Comparison of ENCODE assay signal across 14 cellular contexts in the genomic region with DNA sequence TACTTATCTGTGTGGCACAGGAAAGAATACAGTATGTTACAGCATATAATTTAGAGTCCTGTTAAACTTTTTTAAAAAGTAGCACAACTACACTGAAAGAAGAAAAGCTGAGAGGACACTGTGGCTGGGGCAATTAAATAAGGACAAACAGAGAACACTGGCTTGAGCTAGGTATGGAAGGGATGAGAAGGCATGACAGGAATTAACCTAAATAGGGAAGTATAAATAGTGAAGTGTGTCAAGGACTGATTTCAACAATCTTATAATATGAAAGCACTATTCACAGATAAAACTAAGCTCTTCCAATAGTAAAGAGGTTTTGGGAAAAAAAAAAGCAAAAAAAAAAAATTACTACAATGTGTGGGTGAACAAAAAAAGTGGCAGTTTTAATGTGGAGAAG. TPM values are rescaled to one million over a fixed set of nuclear protein-coding genes. Genes with fewer than 3 reads are reported as not detected.
DNase-seq lines count a peak whose midpoint lies in the region; ATAC-seq and TF ChIP-seq lines count a peak whose summit lies in the region.
"Had no signal": no experiment of that assay in that cellular context is flagged by ENCODE, and none has a peak within 500 bp of the region (broad histone marks: within the 10 kb centered on the region; RNA-seq: fewer than 3 reads in every experiment).

No MANE protein-coding gene starts in this region.

- H3K4me3 Mint-ChIP-seq in T-helper 17 cell (peak overlapping the region; percentile 84), endothelial cell (ENCODE audit: unreplicated experiment) (no peak overlapping the region), GM23338 (no peak overlapping the region)

- H3K27ac ChIP-seq in cardiac muscle cell (peak overlapping the region; percentile 28), heart left ventricle (no peak overlapping the region), GM23338 (ENCODE audit: low read depth) (no peak overlapping the region)
- H3K27ac ChIP-seq: stomach had no signal

- DNase-seq in cardiac muscle cell (ENCODE audit: low read depth in 1 of 2, low spot score in 1 of 2) (no peak), heart left ventricle (no peak), T-helper 17 cell (no peak), endothelial cell (ENCODE audit: low spot score) (no peak), SW 1271 (lab: John Stamatoyannopoulos, UW) (no peak), GM23338 (ENCODE audit: low spot score) (no peak)
- DNase-seq: activated naive CD4-positive, alpha-beta T cell treated with anti-CD3 and anti-CD28 coated beads, Interleukin-2, amount 50 U/mL, for 16 hours; caudate nucleus; IMR-90; NCI-H1436 treated with DMSO at 0.1 percent for 48 hours; NCI-H446 treated with DMSO at 0.1 percent for 48 hours; stomach had no signal

- no peaks in the 10 kb centered on the region for H3F3A ChIP-seq in GM23338 (replicated peaks; ENCODE audit: low read depth)

- TF ChIP-seq CTCF in cardiac muscle cell (IDR thresholded peaks at IDR 0.05; ENCODE audit: low read depth, low read length): no peak
- TF ChIP-seq CTCF in heart left ventricle (IDR thresholded peaks at IDR 0.05): no peak
- no peak for TF ChIP-seq CTCF in endothelial cell (IDR thresholded peaks at IDR 0.05; ENCODE audit: unreplicated experiment)
- no peak for TF ChIP-seq CTCF in GM23338 (conservative IDR thresholded peaks at IDR 0.05; ENCODE audit: low read depth in 2 of 2)

- H3K4me2 ChIP-seq in GM23338: no peak overlapping the region

- H3K27ac Mint-ChIP-seq in T-helper 17 cell: peak overlapping the region; percentile 94
- H3K27ac Mint-ChIP-seq in endothelial cell (ENCODE audit: unreplicated experiment): peak overlapping the region; percentile 9
- H3K27ac Mint-ChIP-seq in GM23338: no peak overlapping the region

- H3K79me2 ChIP-seq in GM23338 (replicated peaks; ENCODE audit: insufficient read depth): peaks cover 98% of the 10 kb centered on the region

- H3K27me3 ChIP-seq in cardiac muscle cell: no peaks in the 10 kb centered on the region
- no peaks in the 10 kb centered on the region for H3K27me3 ChIP-seq in heart left ventricle
- no peaks in the 10 kb centered on the region for H3K27me3 ChIP-seq in GM23338 (ENCODE audit: insufficient read depth)
- H3K27me3 ChIP-seq: stomach had no signal

- no peak for ATAC-seq in heart left ventricle
- no peak for ATAC-seq in T-helper 17 cell
- ATAC-seq in GM18517 (IDR thresholded peaks at IDR 0.05; ENCODE audit: unreplicated experiment): no peak
- no peak for ATAC-seq in HG02588 (IDR thresholded peaks at IDR 0.05; ENCODE audit: unreplicated experiment)
- ATAC-seq in GM23338: no peak

- H4K20me1 ChIP-seq in GM23338 (replicated peaks; ENCODE audit: insufficient read depth): peaks cover 22% of the 10 kb centered on the region

- H3K4me3 ChIP-seq in cardiac muscle cell (no peak overlapping the region), heart left ventricle (no peak overlapping the region), GM23338 (no peak overlapping the region)
- H3K4me3 ChIP-seq: stomach had no signal

- H3K9me3 Mint-ChIP-seq in endothelial cell (ENCODE audit: unreplicated experiment) (no peaks in the 10 kb centered on the region), GM23338 (no peaks in the 10 kb centered on the region)

- H3K36me3 ChIP-seq in cardiac muscle cell (no peaks in the 10 kb centered on the region), heart left ventricle (peaks cover 0 to 5% (median 3%) of the 10 kb centered on the region in 9 donors), GM23338 (ENCODE audit: insufficient read depth) (no peaks in the 10 kb centered on the region)

- H3K4me1 Mint-ChIP-seq in T-helper 17 cell: peaks cover 43% of the 10 kb centered on the region
- H3K4me1 Mint-ChIP-seq in endothelial cell (ENCODE audit: unreplicated experiment): no peaks in the 10 kb centered on the region
- peaks cover 11% of the 10 kb centered on the region for H3K4me1 Mint-ChIP-seq in GM23338

- no peaks in the 10 kb centered on the region for H3K9me2 ChIP-seq in GM23338 (ENCODE audit: insufficient read depth)

- no peaks in the 10 kb centered on the region for H3K27me3 Mint-ChIP-seq in T-helper 17 cell
- no peaks in the 10 kb centered on the region for H3K27me3 Mint-ChIP-seq in endothelial cell (ENCODE audit: unreplicated experiment)
- H3K27me3 Mint-ChIP-seq in GM23338 (ENCODE audit: insufficient read depth, low read depth, poor library complexity): no peaks in the 10 kb centered on the region

- H3K4me1 ChIP-seq in cardiac muscle cell (ENCODE audit: low read depth): peaks cover 5% of the 10 kb centered on the region
- H3K4me1 ChIP-seq in heart left ventricle: peaks cover 0 to 40% (median 17%) of the 10 kb centered on the region in 12 donors
- H3K4me1 ChIP-seq in GM23338 (ENCODE audit: insufficient read depth): 0 out of 2 replicates have a peak, but pooled peaks cover 3% of the 10 kb centered on the region

- intact Hi-C loops in heart left ventricle (cut with DNase I): no loop called here

- H2AFZ ChIP-seq in GM23338: no peak overlapping the region

- H3K9me3 ChIP-seq in cardiac muscle cell (ENCODE audit: low read depth): no peaks in the 10 kb centered on the region
- H3K9me3 ChIP-seq in heart left ventricle: no peaks in the 10 kb centered on the region
- H3K9me3 ChIP-seq in T-helper 17 cell (ENCODE audit: control insufficient read depth, low read length, poor library complexity, severe bottlenecking): no peaks in the 10 kb centered on the region
- H3K9me3 ChIP-seq: stomach had no signal

- H3K36me3 Mint-ChIP-seq in T-helper 17 cell (ENCODE audit: low read depth) (peaks cover 3% of the 10 kb centered on the region), endothelial cell (ENCODE audit: low read depth, unreplicated experiment) (peaks cover 3% of the 10 kb centered on the region), GM23338 (ENCODE audit: low read depth) (peaks cover 14% of the 10 kb centered on the region)

- TF ChIP-seq POLR2A in heart left ventricle (IDR thresholded peaks at IDR 0.05): no peak

TF ChIP-seq in GM23338, 12 proteins besides CTCF, POLR2A, EP300 and RAD21:
- TF ChIP-seq NANOG (IDR thresholded peaks at IDR 0.05; ENCODE audit: borderline replicate concordance): no peak
- TF ChIP-seq JUNB (IDR thresholded peaks at IDR 0.05; ENCODE audit: unreplicated experiment): no peak
- TF ChIP-seq EZH2phosphoT487 (IDR thresholded peaks at IDR 0.05; ENCODE audit: unreplicated experiment): no peak
- TF ChIP-seq ZNF114 (CRISPR knock-in tag; IDR thresholded peaks at IDR 0.05): no peak
- TF ChIP-seq, protein P1, sequence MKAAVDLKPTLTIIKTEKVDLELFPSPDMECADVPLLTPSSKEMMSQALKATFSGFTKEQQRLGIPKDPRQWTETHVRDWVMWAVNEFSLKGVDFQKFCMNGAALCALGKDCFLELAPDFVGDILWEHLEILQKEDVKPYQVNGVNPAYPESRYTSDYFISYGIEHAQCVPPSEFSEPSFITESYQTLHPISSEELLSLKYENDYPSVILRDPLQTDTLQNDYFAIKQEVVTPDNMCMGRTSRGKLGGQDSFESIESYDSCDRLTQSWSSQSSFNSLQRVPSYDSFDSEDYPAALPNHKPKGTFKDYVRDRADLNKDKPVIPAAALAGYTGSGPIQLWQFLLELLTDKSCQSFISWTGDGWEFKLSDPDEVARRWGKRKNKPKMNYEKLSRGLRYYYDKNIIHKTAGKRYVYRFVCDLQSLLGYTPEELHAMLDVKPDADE (IDR thresholded peaks at IDR 0.05): no peak
- TF ChIP-seq CREB1 (CRISPR knock-in tag; IDR thresholded peaks at IDR 0.05; ENCODE audit: low read depth): no peak

RNA-seq across cellular contexts. Expression of a gene that starts 45.6 kb away (rescaled TPM):
- total RNA-seq in cardiac muscle cell: 16.3 and 17.0 TPM in 2 replicates
- 2.3 and 4.4 TPM in 2 replicates for polyA plus RNA-seq in cardiac muscle cell
- 10 to 100 TPM; 13.8 to 50.9 (median 35.3) TPM for total RNA-seq in heart left ventricle
- 10 to 100 TPM; 13.4 to 22.6 TPM for polyA plus RNA-seq in heart left ventricle
- total RNA-seq in T-helper 17 cell: 10 to 100 TPM; 60.3 to 83.9 TPM
- 65.7 TPM for total RNA-seq in endothelial cell (ENCODE audit: unreplicated experiment)
- total RNA-seq in GM23338 (2014; rRNA removed; shearing (Covaris generic)): 49.6 and 52.7 TPM in 2 replicates
- 7.9 and 9.0 TPM in 2 replicates for polyA plus RNA-seq in GM23338 (2016; fragmentation: Nextera tagmentation; extraction: Ambion mirVana)

RNA-seq across cellular contexts. Expression of a gene that starts 49.1 kb away (rescaled TPM):
- 10.7 and 19.3 TPM in 2 replicates for total RNA-seq in cardiac muscle cell
- 18.5 and 22.6 TPM in 2 replicates for polyA plus RNA-seq in cardiac muscle cell
- 10 to 100 TPM in 3 of 9 donors, 1 to 10 TPM in 6; 6.6 to 11.3 (median 8.8) TPM for total RNA-seq in heart left ventricle
- polyA plus RNA-seq in heart left ventricle: 10 to 100 TPM in 1 of 2 donors, 1 to 10 TPM in 1; 4.5 to 20.1 TPM
- 10 to 100 TPM; 20.6 to 26.4 TPM for total RNA-seq in T-helper 17 cell
- 11.4 TPM for total RNA-seq in endothelial cell (ENCODE audit: unreplicated experiment)
- 31.1 and 34.6 TPM in 2 replicates for total RNA-seq in GM23338 (2014; rRNA removed; shearing (Covaris generic))
- polyA plus RNA-seq in GM23338 (2016; fragmentation: Nextera tagmentation; extraction: Ambion mirVana): 39.4 and 43.7 TPM in 2 replicates
